ENCODE assay signal across 11 cellular contexts in the genomic region with DNA sequence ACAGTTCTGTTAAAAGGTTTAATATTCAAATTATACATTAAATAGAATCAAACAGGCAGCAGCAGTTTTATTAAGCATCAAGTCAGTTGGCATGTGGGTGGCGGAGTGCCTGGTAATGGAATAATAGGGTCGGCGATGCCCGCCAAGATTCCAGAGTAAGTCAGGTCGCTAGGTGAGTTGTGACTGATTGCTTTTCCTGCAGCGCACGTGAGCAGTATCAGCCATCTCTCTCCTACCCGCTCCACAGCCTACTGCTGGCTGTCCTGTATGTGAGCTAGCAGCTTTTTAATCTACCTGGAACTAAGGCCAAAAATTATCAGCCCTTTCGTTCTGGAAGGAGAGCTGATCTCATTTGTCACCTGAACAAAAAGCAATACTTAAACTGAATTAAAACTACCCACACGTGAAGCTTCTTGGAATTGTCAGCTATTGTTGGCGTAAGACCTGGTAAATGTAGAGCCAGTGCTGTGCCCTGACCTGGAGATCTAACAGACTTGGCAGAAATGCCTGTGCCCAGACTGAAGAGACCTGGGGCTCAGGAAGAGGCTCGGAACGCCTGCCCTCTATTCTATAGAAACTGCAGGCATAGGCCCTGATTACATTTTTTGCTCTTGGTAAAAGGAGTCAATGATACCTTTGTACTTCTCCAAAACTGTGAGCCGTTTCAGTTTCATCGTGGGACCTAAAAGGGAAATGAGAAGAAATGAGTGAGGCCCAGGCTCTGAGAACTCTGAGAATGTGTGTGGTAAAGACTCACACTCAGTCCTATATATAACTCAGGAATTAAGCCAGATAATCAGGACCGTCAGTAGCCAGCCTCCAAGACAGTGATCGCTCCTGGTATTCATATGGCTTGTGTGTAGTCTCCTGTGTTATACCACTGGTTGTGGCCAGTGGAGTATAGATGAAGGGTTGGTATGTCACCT. TPM values are rescaled to one million over a fixed set of nuclear protein-coding genes. Genes with fewer than 3 reads are reported as not detected.
DNase-seq lines count a peak whose midpoint lies in the region; ATAC-seq and TF ChIP-seq lines count a peak whose summit lies in the region.
"Had no signal": no experiment of that assay in that cellular context is flagged by ENCODE, and none has a peak within 500 bp of the region (broad histone marks: within the 10 kb centered on the region; RNA-seq: fewer than 3 reads in every experiment).

No MANE protein-coding gene starts in this region.

- peak; percentile 56 for DNase-seq in GM20000 (ENCODE audit: low spot score)
- DNase-seq in colonic mucosa = peak; percentile 20
- DNase-seq in COLO668 (lab: John Stamatoyannopoulos, UW; ENCODE audit: unreplicated experiment) = no peak
- DNase-seq in superior temporal gyrus (ENCODE audit: extremely low spot score) = no peak
- no peak for DNase-seq in germinal center (ENCODE audit: low spot score)
- no peak for DNase-seq in activated CD8-positive, alpha-beta memory T cell treated with anti-CD3 and anti-CD28 coated beads, Interleukin-2, amount 50 U/mL, for 4 hours
- DNase-seq: activated CD8-positive, alpha-beta memory T cell treated with anti-CD3 and anti-CD28 coated beads, Interleukin-2, amount 10 ng/mL, durations not matched to agents 7 days and 5 days; transverse colon had no signal

- intact Hi-C loops in colonic mucosa (cut with DNase I) = no loop called here

- H3K4me3 ChIP-seq in GM08714 (ENCODE audit: low read length) = peak overlapping the region; percentile 37; the same call in 1 of the 2 replicates
- no peak overlapping the region for H3K4me3 ChIP-seq in colonic mucosa
- H3K4me3 ChIP-seq: transverse colon had no signal

- H3K9ac ChIP-seq in colonic mucosa (ENCODE audit: low read depth in 2 of 2, low read length in 2 of 2) = no peak overlapping the region

- no peaks in the 10 kb centered on the region for H3K4me1 ChIP-seq in colonic mucosa
- H3K4me1 ChIP-seq: transverse colon had no signal

- TF ChIP-seq CTCF in GM20000 (IDR thresholded peaks at IDR 0.05; ENCODE audit: extremely low read depth, missing control alignments) (no peak), colonic mucosa (IDR thresholded peaks at IDR 0.05) (no peak)

- H3K36me3 ChIP-seq in colonic mucosa = no peaks in the 10 kb centered on the region

- no peak overlapping the region for H3K27ac ChIP-seq in colonic mucosa
- H3K27ac ChIP-seq: C4-2B had no signal

- H3K9me3 ChIP-seq in colonic mucosa = no peaks in the 10 kb centered on the region
- H3K9me3 ChIP-seq: transverse colon had no signal

- no peaks in the 10 kb centered on the region for H3K27me3 ChIP-seq in colonic mucosa
- H3K27me3 ChIP-seq: transverse colon had no signal

- ATAC-seq in HG03175 (IDR thresholded peaks at IDR 0.05; ENCODE audit: unreplicated experiment) = peak; percentile 71
- ATAC-seq: activated CD8-positive, alpha-beta memory T cell treated with anti-CD3 and anti-CD28 coated beads, Interleukin-2, amount 10 ng/mL, durations not matched to agents 7 days and 5 days had no signal

RNA-seq across cellular contexts. Expression of gene IDH3A, which starts 21.9 kb away (rescaled TPM):
- 100 to 1,000 TPM; 203 to 264 TPM for total RNA-seq in colonic mucosa

RNA-seq across cellular contexts. Expression of gene CIB2, which starts 39.9 kb away (rescaled TPM):
- total RNA-seq in colonic mucosa = 10 to 100 TPM in 1 of 2 donors, 1 to 10 TPM in 1; 6.8 to 14.6 TPM

Comparison
In these comparisons a context has a peak if more than half of its experiments do, and no peak if none do; other contexts are left out.
1. DNase-seq: peak in GM20000 (single experiment) and colonic mucosa (single experiment); none in COLO668 (single experiment), superior temporal gyrus (single experiment), germinal center (single experiment) and activated CD8-positive, alpha-beta memory T cell treated with anti-CD3 and anti-CD28 coated beads, Interleukin-2, amount 50 U/mL, for 4 hours (single experiment).